In the genomic region with DNA sequence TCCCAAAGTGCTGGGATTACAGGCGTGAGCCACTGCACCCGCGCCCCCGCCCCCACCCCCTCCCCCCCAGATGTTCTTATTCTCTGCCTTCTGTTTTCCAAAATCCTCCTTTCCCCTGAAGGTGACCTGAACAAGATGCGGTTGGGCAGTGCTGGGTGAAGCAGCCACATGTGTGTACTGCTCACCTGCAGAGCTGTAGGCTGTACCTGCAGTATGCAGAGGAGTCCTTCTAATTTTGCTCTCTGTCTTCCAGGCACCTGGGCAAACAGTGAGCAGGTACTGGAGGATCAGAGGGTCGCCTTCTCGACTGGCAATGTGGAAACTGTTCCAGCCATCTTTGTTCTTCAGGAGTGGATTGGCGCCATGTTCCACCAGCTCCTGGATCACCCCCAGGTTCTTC, we compare ENCODE assay signal across 12 cellular contexts. TPM values are rescaled to one million over a fixed set of nuclear protein-coding genes. Genes with fewer than 3 reads are reported as not detected.
A peak's percentile ranks its signal among the peaks of the same experiment; 100 is the strongest.
DNase-seq lines count a peak whose midpoint lies in the region; ATAC-seq and TF ChIP-seq lines count a peak whose summit lies in the region.
"Had no signal": no experiment of that assay in that cellular context is flagged by ENCODE, and none has a peak within 500 bp of the region (broad histone marks: within the 10 kb centered on the region; RNA-seq: fewer than 3 reads in every experiment).

No MANE protein-coding gene starts in this region.

- ATAC-seq in CD4-positive, CD25-positive, alpha-beta regulatory T cell (ENCODE audit: low read depth in 2 of 2) = no peak
- ATAC-seq in activated naive CD8-positive, alpha-beta T cell treated with anti-CD3 and anti-CD28 coated beads, Interleukin-2, amount 10 ng/mL, durations not matched to agents 7 days and 5 days (ENCODE audit: low read depth) = no peak
- no peak for ATAC-seq in HG03039 (IDR thresholded peaks at IDR 0.05; ENCODE audit: unreplicated experiment)
- ATAC-seq in HG02884 (IDR thresholded peaks at IDR 0.05; ENCODE audit: unreplicated experiment) = no peak
- ATAC-seq in HG02588 (IDR thresholded peaks at IDR 0.05; ENCODE audit: unreplicated experiment) = no peak
- ATAC-seq: Panc1, upper lobe of right lung had no signal

- H3K9ac ChIP-seq in H9 (ENCODE audit: extremely low read depth, insufficient read length, low read length) (no peak overlapping the region), neural progenitor cell (no peak overlapping the region)

- no peak overlapping the region for H2AFZ ChIP-seq in H9 (ENCODE audit: low read length)
- H2AFZ ChIP-seq in neural progenitor cell (replicated peaks) = no peak overlapping the region

- no peak overlapping the region for H2BK15ac ChIP-seq in H9 (ENCODE audit: low read depth, low read length)

- H3K4ac ChIP-seq in H9 (ENCODE audit: low read depth, low read length) = no peak overlapping the region

- no peaks in the 10 kb centered on the region for H3K79me1 ChIP-seq in H9 (ENCODE audit: insufficient read depth, low read depth, low read length, poor library complexity, severe bottlenecking)

- peaks cover 11% of the 10 kb centered on the region for H3K36me3 ChIP-seq in CD4-positive, CD25-positive, alpha-beta regulatory T cell (ENCODE audit: control insufficient read depth, insufficient read depth, low read length)
- peaks cover 15% of the 10 kb centered on the region for H3K36me3 ChIP-seq in neural progenitor cell

- peak overlapping the region; percentile 88 to 98 (median 94) for H3K4me3 Mint-ChIP-seq in CD4-positive, CD25-positive, alpha-beta regulatory T cell
- H3K4me3 Mint-ChIP-seq in H9 (peak overlapping the region; percentile 80 to 97; a peak in 4 of 5 replicates), neural progenitor cell (peak overlapping the region; percentile 98)
- peak overlapping the region; percentile 23 for H3K4me3 Mint-ChIP-seq in activated naive CD8-positive, alpha-beta T cell treated with anti-CD3 and anti-CD28 coated beads, Interleukin-2, amount 10 ng/mL, durations not matched to agents 7 days and 5 days

- no peak overlapping the region for H4K91ac ChIP-seq in H9 (ENCODE audit: insufficient read length, low read depth, low read length)

- no peak overlapping the region for H2BK20ac ChIP-seq in H9 (ENCODE audit: low read depth, low read length, poor library complexity, severe bottlenecking)

- H3K36me3 Mint-ChIP-seq in CD4-positive, CD25-positive, alpha-beta regulatory T cell = peaks cover 31% of the 10 kb centered on the region
- H3K36me3 Mint-ChIP-seq in H9 (ENCODE audit: insufficient read depth in 1 of 3, low read depth in 3 of 3) (peaks cover 31 to 53% (median 52%) of the 10 kb centered on the region in 3 experiments), neural progenitor cell (peaks cover 27% of the 10 kb centered on the region)
- peaks cover 25% of the 10 kb centered on the region for H3K36me3 Mint-ChIP-seq in activated naive CD8-positive, alpha-beta T cell treated with anti-CD3 and anti-CD28 coated beads, Interleukin-2, amount 10 ng/mL, durations not matched to agents 7 days and 5 days

- no peaks in the 10 kb centered on the region for H3K9me3 Mint-ChIP-seq in CD4-positive, CD25-positive, alpha-beta regulatory T cell
- no peaks in the 10 kb centered on the region for H3K9me3 Mint-ChIP-seq in H9
- H3K9me3 Mint-ChIP-seq in activated naive CD8-positive, alpha-beta T cell treated with anti-CD3 and anti-CD28 coated beads, Interleukin-2, amount 10 ng/mL, durations not matched to agents 7 days and 5 days = no peaks in the 10 kb centered on the region
- H3K9me3 Mint-ChIP-seq in neural progenitor cell = no peaks in the 10 kb centered on the region

- no CpG with 5 or more reads among the region's 8 CpGs for WGBS in H9 (ENCODE audit: extremely low coverage, insufficient read length, low lambda C conversion rate)

- TF ChIP-seq CTCF in H9 (conservative IDR thresholded peaks at IDR 0.05) (no peak), neural progenitor cell (IDR thresholded peaks at IDR 0.05) (no peak)

- peaks cover 33% of the 10 kb centered on the region for H3K4me1 ChIP-seq in CD4-positive, CD25-positive, alpha-beta regulatory T cell (ENCODE audit: control insufficient read depth, insufficient read depth, low read length, poor library complexity, severe bottlenecking)
- H3K4me1 ChIP-seq in H9 (ENCODE audit: insufficient read depth, low read length) = peaks cover 5% of the 10 kb centered on the region; the same call in 1 of the 2 replicates
- H3K4me1 ChIP-seq in neural progenitor cell = peaks cover 17% of the 10 kb centered on the region

- no peak overlapping the region for H3K14ac ChIP-seq in H9 (ENCODE audit: insufficient read depth, low read length)

- H3K56ac ChIP-seq in H9 (ENCODE audit: insufficient read length, low read depth, low read length) = no peak overlapping the region

- H3F3A ChIP-seq in neural progenitor cell (ENCODE audit: low read depth) = peaks cover 11% of the 10 kb centered on the region

- H3K79me2 ChIP-seq in H9 (ENCODE audit: insufficient read depth, low read length) = peaks cover 6% of the 10 kb centered on the region; the same call in 1 of the 2 replicates
- peaks cover 47% of the 10 kb centered on the region for H3K79me2 ChIP-seq in neural progenitor cell (ENCODE audit: low read depth)

- H3K4me3 ChIP-seq in CD4-positive, CD25-positive, alpha-beta regulatory T cell (ENCODE audit: low read depth, low read length) = no peak overlapping the region
- peak overlapping the region; percentile 80 for H3K4me3 ChIP-seq in neural progenitor cell

- H3K4me1 Mint-ChIP-seq in CD4-positive, CD25-positive, alpha-beta regulatory T cell = peaks cover 26 to 52% (median 34%) of the 10 kb centered on the region in 4 donors
- H3K4me1 Mint-ChIP-seq in H9 (peaks cover 24 to 30% of the 10 kb centered on the region in 2 experiments), neural progenitor cell (peaks cover 31% of the 10 kb centered on the region)
- peaks cover 27% of the 10 kb centered on the region for H3K4me1 Mint-ChIP-seq in activated naive CD8-positive, alpha-beta T cell treated with anti-CD3 and anti-CD28 coated beads, Interleukin-2, amount 10 ng/mL, durations not matched to agents 7 days and 5 days

- no peak overlapping the region for H2BK5ac ChIP-seq in H9 (ENCODE audit: insufficient read length, low read length)

- POLR2A ChIA-PET in activated naive CD8-positive, alpha-beta T cell treated with anti-CD3 and anti-CD28 coated beads, Interleukin-2, amount 10 ng/mL, durations not matched to agents 7 days and 5 days (lab: Charles Lee) = interaction anchor here (0.6 to 1.0 kb wide), 3 partner anchors 75 to 171 kb away, joined by 3 to 5 read pairs (median 5); a partner anchor contains a TSS

- H4K5ac ChIP-seq in H9 (ENCODE audit: insufficient read length, low read depth, low read length) = no peak overlapping the region

- H2BK12ac ChIP-seq in H9 (ENCODE audit: insufficient read length, low read depth, low read length) = no peak overlapping the region

- no peak overlapping the region for H3K27ac Mint-ChIP-seq in CD4-positive, CD25-positive, alpha-beta regulatory T cell
- H3K27ac Mint-ChIP-seq in H9 = no peak overlapping the region
- no peak overlapping the region for H3K27ac Mint-ChIP-seq in activated naive CD8-positive, alpha-beta T cell treated with anti-CD3 and anti-CD28 coated beads, Interleukin-2, amount 10 ng/mL, durations not matched to agents 7 days and 5 days
- H3K27ac Mint-ChIP-seq in neural progenitor cell = no peak overlapping the region

- H3T11ph ChIP-seq in H9 (ENCODE audit: low read length) = no peak overlapping the region

- no peak for DNase-seq in CD4-positive, CD25-positive, alpha-beta regulatory T cell
- DNase-seq in H9 = no peak
- DNase-seq in activated naive CD8-positive, alpha-beta T cell treated with anti-CD3 and anti-CD28 coated beads, Interleukin-2, amount 10 ng/mL, durations not matched to agents 7 days and 5 days = no peak
- no peak for DNase-seq in neural progenitor cell (ENCODE audit: low spot score)
- no peak for DNase-seq in activated CD4-positive, CD25-positive, alpha-beta regulatory T cell treated with anti-CD3 and anti-CD28 coated beads, Interleukin-2, amount 50 U/mL, for 72 hours
- DNase-seq: aorta, NCI-H345, upper lobe of right lung had no signal

- no peak overlapping the region for H3K23ac ChIP-seq in H9 (ENCODE audit: insufficient read length, low read depth, low read length)

- H3K4me2 ChIP-seq in H9 (ENCODE audit: insufficient read depth, insufficient read length, low read length) = no peak overlapping the region
- peak overlapping the region; percentile 89 for H3K4me2 ChIP-seq in neural progenitor cell

- no peaks in the 10 kb centered on the region for H4K20me1 ChIP-seq in H9 (ENCODE audit: control insufficient read depth, insufficient read depth, insufficient read length)
- peaks cover 48% of the 10 kb centered on the region for H4K20me1 ChIP-seq in neural progenitor cell (ENCODE audit: low read depth)

- no peak overlapping the region for H4K8ac ChIP-seq in H9 (replicated peaks; ENCODE audit: insufficient read length, low read depth, low read length)

- no peak overlapping the region for H3K18ac ChIP-seq in H9 (ENCODE audit: insufficient read length, low read depth, low read length)

- H2AK5ac ChIP-seq in H9 (ENCODE audit: insufficient read length, low read length) = no peak overlapping the region

- no peak overlapping the region for H2BK120ac ChIP-seq in H9 (ENCODE audit: low read depth, low read length, poor library complexity, severe bottlenecking)

- H3K9me3 ChIP-seq in CD4-positive, CD25-positive, alpha-beta regulatory T cell (ENCODE audit: control insufficient read depth in 2 of 2, low read length in 2 of 2) = no peaks in the 10 kb centered on the region
- H3K9me3 ChIP-seq in H9 (ENCODE audit: control insufficient read depth, low read depth, low read length) (no peaks in the 10 kb centered on the region), neural progenitor cell (ENCODE audit: low read depth) (no peaks in the 10 kb centered on the region)
- H3K9me3 ChIP-seq: upper lobe of right lung had no signal

- H3K23me2 ChIP-seq in H9 (ENCODE audit: insufficient read length, low read depth, low read length, poor library complexity, severe bottlenecking) = peaks cover 9% of the 10 kb centered on the region

- H3K27me3 Mint-ChIP-seq in CD4-positive, CD25-positive, alpha-beta regulatory T cell = no peaks in the 10 kb centered on the region
- H3K27me3 Mint-ChIP-seq in H9 (ENCODE audit: low read depth) (no peaks in the 10 kb centered on the region), neural progenitor cell (ENCODE audit: insufficient read depth, low read depth) (no peaks in the 10 kb centered on the region)
- no peaks in the 10 kb centered on the region for H3K27me3 Mint-ChIP-seq in activated naive CD8-positive, alpha-beta T cell treated with anti-CD3 and anti-CD28 coated beads, Interleukin-2, amount 10 ng/mL, durations not matched to agents 7 days and 5 days

- H3K27me3 ChIP-seq in CD4-positive, CD25-positive, alpha-beta regulatory T cell (ENCODE audit: control insufficient read depth, insufficient read depth, low read length) = no peaks in the 10 kb centered on the region
- H3K27me3 ChIP-seq in H9 (ENCODE audit: insufficient read depth, low read length) = no peaks in the 10 kb centered on the region
- H3K27me3 ChIP-seq in neural progenitor cell = no peaks in the 10 kb centered on the region
- H3K27me3 ChIP-seq: upper lobe of right lung had no signal

- H3K27ac ChIP-seq in CD4-positive, CD25-positive, alpha-beta regulatory T cell (ENCODE audit: insufficient read depth, low read length, poor library complexity, severe bottlenecking) = no peak overlapping the region
- H3K27ac ChIP-seq in H9 (ENCODE audit: insufficient read length, low read depth, low read length) (no peak overlapping the region), neural progenitor cell (no peak overlapping the region)
- H3K27ac ChIP-seq: upper lobe of right lung had no signal

RNA-seq across cellular contexts. Expression of a gene that starts 2.1 kb away (rescaled TPM):
- total RNA-seq in CD4-positive, CD25-positive, alpha-beta regulatory T cell = 4.8 TPM
- polyA plus RNA-seq in CD4-positive, CD25-positive, alpha-beta regulatory T cell = 1 to 10 TPM; 3.1 to 6.3 (median 3.4) TPM
- total RNA-seq in H9 (2021) (9.2 and 11.4 TPM in 2 replicates), neural progenitor cell (ENCODE audit: low replicate concordance) (5.9 and 18.1 TPM in 2 replicates)
- 1 to 10 TPM; 6.2 to 6.3 TPM for total RNA-seq in activated naive CD8-positive, alpha-beta T cell treated with anti-CD3 and anti-CD28 coated beads, Interleukin-2, amount 10 ng/mL, durations not matched to agents 7 days and 5 days

RNA-seq across cellular contexts. Expression of a gene that starts 2.4 kb away (rescaled TPM):
- 108 TPM for total RNA-seq in CD4-positive, CD25-positive, alpha-beta regulatory T cell
- polyA plus RNA-seq in CD4-positive, CD25-positive, alpha-beta regulatory T cell = 100 to 1,000 TPM in 2 of 4 donors, 10 to 100 TPM in 2; 85.3 to 107 (median 97.0) TPM
- 50.8 and 52.2 TPM in 2 replicates for total RNA-seq in H9 (2021)
- 10 to 100 TPM; 71.6 to 72.9 TPM for total RNA-seq in activated naive CD8-positive, alpha-beta T cell treated with anti-CD3 and anti-CD28 coated beads, Interleukin-2, amount 10 ng/mL, durations not matched to agents 7 days and 5 days
- total RNA-seq in neural progenitor cell (ENCODE audit: low replicate concordance) = 37.7 and 59.6 TPM in 2 replicates

Comparison
In these comparisons a context has a peak if more than half of its experiments do, and no peak if none do; other contexts are left out.
1. H3K4me3 Mint-ChIP-seq: peak in every context shown above with its lines; median percentile 98 in neural progenitor cell; 94 in CD4-positive, CD25-positive, alpha-beta regulatory T cell; 88 in H9; 23 in activated naive CD8-positive, alpha-beta T cell treated with anti-CD3 and anti-CD28 coated beads, Interleukin-2, amount 10 ng/mL, durations not matched to agents 7 days and 5 days.